ENCODE assay signal across 8 cellular contexts in genomic region chr1:234533034-234533571, GRCh38. TPM values are rescaled to one million over a fixed set of nuclear protein-coding genes. Genes with fewer than 3 reads are reported as not detected.
DNase-seq lines count a peak whose midpoint lies in the region; ATAC-seq and TF ChIP-seq lines count a peak whose summit lies in the region.

No MANE protein-coding gene starts in this region.

- peak overlapping the region in 4 of 5 experiments; percentile 18 to 73 (median 52) for H3K4me3 Mint-ChIP-seq in brain
- H3K4me3 Mint-ChIP-seq in stimulated activated effector memory CD8-positive, alpha-beta T cell treated with anti-CD3 and anti-CD28 coated beads, Interleukin-12 subunit alpha, Interleukin-12 subunit beta, amount 100 ng/mL, for 72 hours, result no peak overlapping the region
- no peak overlapping the region for H3K4me3 Mint-ChIP-seq in T-helper 2 cell treated with Interferon-gamma antibody and Interleukin-4, amounts not matched to agents 5 μg/mL and 100 μg/mL, for 36 hours
- no peak overlapping the region for H3K4me3 Mint-ChIP-seq in CD8-positive, alpha-beta memory T cell

- no peak for TF ChIP-seq CTCF in brain (conservative IDR thresholded peaks at IDR 0.05)
- TF ChIP-seq CTCF in kidney epithelial cell (IDR thresholded peaks at IDR 0.05; ENCODE audit: insufficient read depth, low read length, poor library complexity, severe bottlenecking), result no peak

- DNase-seq in HCEC 1CT (peak; percentile 97), kidney epithelial cell (ENCODE audit: low read depth) (peak; percentile 77)
- no peak for DNase-seq in stimulated activated effector memory CD8-positive, alpha-beta T cell treated with anti-CD3 and anti-CD28 coated beads, Interleukin-12 subunit alpha, Interleukin-12 subunit beta, amount 100 ng/mL, for 72 hours (ENCODE audit: low spot score in 2 of 2)
- DNase-seq in T-helper 2 cell treated with Interferon-gamma antibody and Interleukin-4, amounts not matched to agents 5 μg/mL and 100 μg/mL, for 36 hours (ENCODE audit: low spot score), result no peak
- no peak for DNase-seq in CD8-positive, alpha-beta memory T cell

- POLR2A ChIA-PET in CD8-positive, alpha-beta memory T cell (lab: Charles Lee), result no interaction called here

- H3K4me3 ChIP-seq in kidney epithelial cell (ENCODE audit: low read depth, low read length), result no peak overlapping the region
- H3K4me3 ChIP-seq in CD8-positive, alpha-beta memory T cell (ENCODE audit: low read length), result no peak overlapping the region

- no peak overlapping the region for H3K27ac ChIP-seq in CD8-positive, alpha-beta memory T cell (ENCODE audit: low read depth, low read length)

- CTCF ChIA-PET in CD8-positive, alpha-beta memory T cell (lab: Charles Lee), result no interaction called here

- no peaks in the 10 kb centered on the region for H3K27me3 ChIP-seq in kidney epithelial cell (ENCODE audit: control insufficient read depth, insufficient read depth, low read length)
- peaks cover 5% of the 10 kb centered on the region for H3K27me3 ChIP-seq in CD8-positive, alpha-beta memory T cell (ENCODE audit: insufficient read depth, low read length, poor library complexity, severe bottlenecking)

- H3K36me3 ChIP-seq in kidney epithelial cell (ENCODE audit: control insufficient read depth, insufficient read depth, low read length), result no peaks in the 10 kb centered on the region
- no peaks in the 10 kb centered on the region for H3K36me3 ChIP-seq in CD8-positive, alpha-beta memory T cell (ENCODE audit: insufficient read depth, low read length)

- H3K9me3 ChIP-seq in CD8-positive, alpha-beta memory T cell (ENCODE audit: low read length), result no peaks in the 10 kb centered on the region

- H3K27ac Mint-ChIP-seq in brain, result peak overlapping the region; percentile 77 to 100 (median 99)
- no peak overlapping the region for H3K27ac Mint-ChIP-seq in stimulated activated effector memory CD8-positive, alpha-beta T cell treated with anti-CD3 and anti-CD28 coated beads, Interleukin-12 subunit alpha, Interleukin-12 subunit beta, amount 100 ng/mL, for 72 hours
- H3K27ac Mint-ChIP-seq in T-helper 2 cell treated with Interferon-gamma antibody and Interleukin-4, amounts not matched to agents 5 μg/mL and 100 μg/mL, for 36 hours, result no peak overlapping the region
- no peak overlapping the region for H3K27ac Mint-ChIP-seq in CD8-positive, alpha-beta memory T cell

- H3K9me3 Mint-ChIP-seq in brain, result peaks cover 0 to 8% (median 0%) of the 10 kb centered on the region in 5 experiments
- no peaks in the 10 kb centered on the region for H3K9me3 Mint-ChIP-seq in stimulated activated effector memory CD8-positive, alpha-beta T cell treated with anti-CD3 and anti-CD28 coated beads, Interleukin-12 subunit alpha, Interleukin-12 subunit beta, amount 100 ng/mL, for 72 hours
- H3K9me3 Mint-ChIP-seq in T-helper 2 cell treated with Interferon-gamma antibody and Interleukin-4, amounts not matched to agents 5 μg/mL and 100 μg/mL, for 36 hours, result no peaks in the 10 kb centered on the region
- H3K9me3 Mint-ChIP-seq in CD8-positive, alpha-beta memory T cell, result no peaks in the 10 kb centered on the region

- peaks cover 4% of the 10 kb centered on the region for H3K27me3 Mint-ChIP-seq in brain
- no peaks in the 10 kb centered on the region for H3K27me3 Mint-ChIP-seq in T-helper 2 cell treated with Interferon-gamma antibody and Interleukin-4, amounts not matched to agents 5 μg/mL and 100 μg/mL, for 36 hours (ENCODE audit: low read depth)
- H3K27me3 Mint-ChIP-seq in CD8-positive, alpha-beta memory T cell, result peaks cover 8 to 15% of the 10 kb centered on the region in 2 donors

- no peaks in the 10 kb centered on the region for H3K36me3 Mint-ChIP-seq in brain
- no peaks in the 10 kb centered on the region for H3K36me3 Mint-ChIP-seq in stimulated activated effector memory CD8-positive, alpha-beta T cell treated with anti-CD3 and anti-CD28 coated beads, Interleukin-12 subunit alpha, Interleukin-12 subunit beta, amount 100 ng/mL, for 72 hours
- H3K36me3 Mint-ChIP-seq in T-helper 2 cell treated with Interferon-gamma antibody and Interleukin-4, amounts not matched to agents 5 μg/mL and 100 μg/mL, for 36 hours (ENCODE audit: low read depth), result no peaks in the 10 kb centered on the region
- no peaks in the 10 kb centered on the region for H3K36me3 Mint-ChIP-seq in CD8-positive, alpha-beta memory T cell

- H3K4me1 Mint-ChIP-seq in brain, result peaks cover 99% of the 10 kb centered on the region
- no peaks in the 10 kb centered on the region for H3K4me1 Mint-ChIP-seq in stimulated activated effector memory CD8-positive, alpha-beta T cell treated with anti-CD3 and anti-CD28 coated beads, Interleukin-12 subunit alpha, Interleukin-12 subunit beta, amount 100 ng/mL, for 72 hours
- H3K4me1 Mint-ChIP-seq in T-helper 2 cell treated with Interferon-gamma antibody and Interleukin-4, amounts not matched to agents 5 μg/mL and 100 μg/mL, for 36 hours (ENCODE audit: low read depth), result peaks cover 15% of the 10 kb centered on the region
- H3K4me1 Mint-ChIP-seq in CD8-positive, alpha-beta memory T cell, result peaks cover 0 to 4% (median 1%) of the 10 kb centered on the region in 3 donors

- peak; percentile 31 for ATAC-seq in stimulated activated effector memory CD8-positive, alpha-beta T cell treated with anti-CD3 and anti-CD28 coated beads, Interleukin-12 subunit alpha, Interleukin-12 subunit beta, amount 100 ng/mL, for 72 hours
- no peak for ATAC-seq in HG02588 (IDR thresholded peaks at IDR 0.05; ENCODE audit: unreplicated experiment)
- no peak for ATAC-seq in GM19397 (IDR thresholded peaks at IDR 0.05; ENCODE audit: unreplicated experiment)

- H3K4me1 ChIP-seq in CD8-positive, alpha-beta memory T cell (ENCODE audit: insufficient read depth, low read length), result no peaks in the 10 kb centered on the region

RNA-seq across cellular contexts. Expression of gene TARBP1, which starts 54.1 kb away (rescaled TPM):
- 5.4 TPM for polyA plus RNA-seq in brain (ENCODE audit: insufficient read depth, low read depth, low replicate concordance)
- 17.3 and 22.1 TPM in 2 replicates for total RNA-seq in kidney epithelial cell
- total RNA-seq in CD8-positive, alpha-beta memory T cell, result 10 to 100 TPM; 34.8 to 36.4 TPM
- 15.0 TPM for polyA plus RNA-seq in CD8-positive, alpha-beta memory T cell

Comparison
In these comparisons a context has a peak if more than half of its experiments do, and no peak if none do; other contexts are left out.
1. DNase-seq: peak in HCEC 1CT (single experiment) and kidney epithelial cell (single experiment); none in stimulated activated effector memory CD8-positive, alpha-beta T cell treated with anti-CD3 and anti-CD28 coated beads, Interleukin-12 subunit alpha, Interleukin-12 subunit beta, amount 100 ng/mL, for 72 hours (0 of 2), T-helper 2 cell treated with Interferon-gamma antibody and Interleukin-4, amounts not matched to agents 5 μg/mL and 100 μg/mL, for 36 hours (single experiment) and CD8-positive, alpha-beta memory T cell (0 of 5).
2. H3K27ac Mint-ChIP-seq: peak in brain (5 of 5); none in stimulated activated effector memory CD8-positive, alpha-beta T cell treated with anti-CD3 and anti-CD28 coated beads, Interleukin-12 subunit alpha, Interleukin-12 subunit beta, amount 100 ng/mL, for 72 hours (single experiment), T-helper 2 cell treated with Interferon-gamma antibody and Interleukin-4, amounts not matched to agents 5 μg/mL and 100 μg/mL, for 36 hours (single experiment) and CD8-positive, alpha-beta memory T cell (0 of 8).
3. H3K4me3 Mint-ChIP-seq: peak in brain (4 of 5); none in stimulated activated effector memory CD8-positive, alpha-beta T cell treated with anti-CD3 and anti-CD28 coated beads, Interleukin-12 subunit alpha, Interleukin-12 subunit beta, amount 100 ng/mL, for 72 hours (single experiment), T-helper 2 cell treated with Interferon-gamma antibody and Interleukin-4, amounts not matched to agents 5 μg/mL and 100 μg/mL, for 36 hours (single experiment) and CD8-positive, alpha-beta memory T cell (0 of 7).